ENCODE assay signal across 7 cellular contexts in genomic region chr5:5492087-5492933, GRCh38.
DNase-seq lines count a peak whose midpoint lies in the region; ATAC-seq, FAIRE-seq and TF ChIP-seq lines count a peak whose summit lies in the region.

No MANE protein-coding gene starts in this region.

- H3K4me2 ChIP-seq in HepG2 (ENCODE audit: low read depth, low read length), result no peak overlapping the region

- CTCF ChIA-PET in HepG2 (lab: Yijun Ruan, JAX; ENCODE audit: low intra/inter-chr PET ratio, low total read pairs), result interaction anchor here (0.8 to 1.4 kb wide), 2 partner anchors 942 to 1084 kb away, joined by 3 to 4 read pairs; no protein-coding TSS in a partner anchor

- peak; percentile 71 for TF ChIP-seq CTCF in HepG2 (CRISPR knock-in tag; IDR thresholded peaks at IDR 0.05)

- ATAC-seq in GM21723 (IDR thresholded peaks at IDR 0.05; ENCODE audit: unreplicated experiment) (peak; percentile 54), HepG2 (peak; percentile 38; the same call in 2 of the 3 replicates)
- ATAC-seq in central memory CD8-positive, alpha-beta T cell (replicated peaks; ENCODE audit: extremely low read depth, poor library complexity, severe bottlenecking), result no peak

- H3K27ac ChIP-seq in HepG2 (ENCODE audit: extremely low read length, insufficient read depth, low read length), result no peak overlapping the region

- no peak overlapping the region for H2AFZ ChIP-seq in HepG2 (ENCODE audit: low read length)

- FAIRE-seq in HepG2 (lab: Jason Lieb, UNC) (peak; percentile 76), urothelium cell line (lab: Jason Lieb, UNC) (no peak)

- TF ChIP-seq POLR2A in HepG2 (IDR thresholded peaks at IDR 0.05; ENCODE audit: insufficient read depth in 1 of 2, low read depth in 2 of 2, low read length in 2 of 2), result no peak

- DNase-seq in EH (ENCODE audit: low read depth), result peak; percentile 56
- DNase-seq in NAMALWA (ENCODE audit: low spot score), result peak; percentile 91
- peak; percentile 85 for DNase-seq in SK-MEL-5 (ENCODE audit: low read depth, low spot score)
- no peak for DNase-seq in central memory CD8-positive, alpha-beta T cell (ENCODE audit: low spot score in 2 of 2)
- DNase-seq in HepG2 (ENCODE audit: low spot score), result peak; percentile 54
- peak; percentile 61 for DNase-seq in urothelium cell line (ENCODE audit: low spot score)

- no TSS peak for BruUV-seq in HepG2 (replicated peaks; lab: Mats Ljungman, UMichigan)

- H3K9ac ChIP-seq in HepG2 (ENCODE audit: insufficient read depth, low read depth, low read length), result no peak overlapping the region

- peaks cover 13% of the 10 kb centered on the region for H3K4me1 Mint-ChIP-seq in central memory CD8-positive, alpha-beta T cell

- H3K36me3 ChIP-seq in HepG2 (replicated peaks in 1 of 2; ENCODE audit: control insufficient read depth in 1 of 2, insufficient read depth in 2 of 2, low read length in 2 of 2), result peaks cover 1 to 8% of the 10 kb centered on the region in 2 experiments; a peak in 3 of 5 replicates

- peak overlapping the region; percentile 22 for H3K27ac Mint-ChIP-seq in central memory CD8-positive, alpha-beta T cell (ENCODE audit: low read depth)

- intact Hi-C loops in HepG2 (cut with micrococcal nuclease; ENCODE audit: unreplicated experiment), result no loop called here

- no peak overlapping the region for H3K4me3 ChIP-seq in HepG2 (replicated peaks in 1 of 3; ENCODE audit: insufficient read depth in 1 of 3, low read depth in 2 of 3, low read length in 3 of 3)

- H3K27me3 Mint-ChIP-seq in central memory CD8-positive, alpha-beta T cell, result no peaks in the 10 kb centered on the region

- peaks cover 11% of the 10 kb centered on the region for H3K36me3 Mint-ChIP-seq in central memory CD8-positive, alpha-beta T cell (ENCODE audit: insufficient read depth)

- H3K27me3 ChIP-seq in HepG2 (ENCODE audit: control insufficient read depth in 1 of 2, insufficient read depth in 2 of 2, low read length in 2 of 2), result peaks cover 0 to 6% of the 10 kb centered on the region in 2 experiments; a peak in 2 of 5 replicates

- in situ Hi-C loops in SK-MEL-5 (cut with HindIII; ENCODE audit: low pct_unique_long_range_greater_than_20kb, low sequenced_read_pairs), result no loop called here
- in situ Hi-C loops in HepG2 (cut with HindIII; ENCODE audit: extremely low pct_ligation_motif_present, low pct_unique_long_range_greater_than_20kb), result loop anchor here (10.0 kb wide), 2 partner anchors 942 to 1082 kb away; no protein-coding TSS in a partner anchor

- H3K79me2 ChIP-seq in HepG2 (ENCODE audit: insufficient read depth, low read length), result no peaks in the 10 kb centered on the region

- no peaks in the 10 kb centered on the region for H3K9me3 ChIP-seq in HepG2 (ENCODE audit: low read length)

- no peaks in the 10 kb centered on the region for H4K20me1 ChIP-seq in HepG2 (ENCODE audit: insufficient read depth, low read length)

- POLR2A ChIA-PET in HepG2 (lab: Yijun Ruan, JAX), result no interaction called here

- H3K4me1 ChIP-seq in HepG2 (ENCODE audit: insufficient read depth, low read length), result no peaks in the 10 kb centered on the region; the same call in 1 of the 2 replicates

- 35% methylated on average over 12 of the region's 12 CpGs for WGBS in HepG2 (ENCODE audit: low lambda C conversion rate)

- H3K4me3 Mint-ChIP-seq in central memory CD8-positive, alpha-beta T cell, result peak overlapping the region; percentile 57

- no peak for TF ChIP-seq EP300 in HepG2 (IDR thresholded peaks at IDR 0.05; ENCODE audit: low read depth in 2 of 2, low read length in 2 of 2)
- no peak for TF ChIP-seq EP300 in HepG2 (CRISPR knock-in tag; IDR thresholded peaks at IDR 0.05; ENCODE audit: borderline replicate concordance)

- no peaks in the 10 kb centered on the region for H3K9me3 Mint-ChIP-seq in central memory CD8-positive, alpha-beta T cell

- peak; percentile 45; the same call in 1 of the 2 replicates for TF ChIP-seq RAD21 in HepG2 (CRISPR knock-in tag; IDR thresholded peaks at IDR 0.05)

TF ChIP-seq in HepG2, 621 proteins besides CTCF, POLR2A, EP300 and RAD21:
- TF ChIP-seq ZNF605 (CRISPR knock-in tag; IDR thresholded peaks at IDR 0.05) (no peak), ELF1 (CRISPR knock-in tag; IDR thresholded peaks at IDR 0.05) (0 out of 2 replicates have a peak, but pooled peaks have one; percentile 31), ELF3 (CRISPR knock-in tag; IDR thresholded peaks at IDR 0.05) (0 out of 2 replicates have a peak, but pooled peaks have one; percentile 36), STAG1 (CRISPR knock-in tag; IDR thresholded peaks at IDR 0.05) (peak; percentile 81), ETV5 (CRISPR knock-in tag; IDR thresholded peaks at IDR 0.05; ENCODE audit: borderline replicate concordance) (peak; percentile 81; the same call in 1 of the 2 replicates), SMC3 (IDR thresholded peaks at IDR 0.05; ENCODE audit: low read length) (peak; percentile 39; the same call in 1 of the 2 replicates), HNF1B (CRISPR knock-in tag; IDR thresholded peaks at IDR 0.05) (no peak), ZNF512 (CRISPR knock-in tag; IDR thresholded peaks at IDR 0.05) (0 out of 2 replicates have a peak, but pooled peaks have one; percentile 32)
TF ChIP-seq in HepG2: peak in this region for 6.

Comparison
In these comparisons a context has a peak if more than half of its experiments do, and no peak if none do; other contexts are left out.
1. DNase-seq: peak in EH (single experiment), NAMALWA (single experiment), SK-MEL-5 (single experiment), HepG2 (single experiment) and urothelium cell line (single experiment); none in central memory CD8-positive, alpha-beta T cell (0 of 2).